In the genomic region with DNA sequence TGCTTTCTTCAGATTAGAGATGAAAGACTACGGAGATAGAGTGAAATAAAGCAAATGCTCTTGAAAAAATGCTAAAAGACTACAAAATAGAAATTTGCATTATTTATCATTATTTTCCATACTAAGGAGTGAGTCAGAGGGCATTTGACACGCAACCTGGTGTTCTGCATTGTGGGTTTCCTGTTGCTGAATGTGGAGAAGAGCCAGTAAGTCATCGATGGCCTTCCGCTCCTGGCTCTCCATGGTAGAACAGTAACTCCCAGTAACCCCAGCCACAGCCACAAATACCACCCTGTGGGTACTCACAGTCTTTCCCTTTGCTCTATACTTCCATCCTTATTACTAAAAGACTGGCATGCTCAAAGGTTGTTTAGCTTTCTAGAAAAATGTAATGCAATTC, we compare ENCODE assay signal across 9 cellular contexts.
A peak's percentile ranks its signal among the peaks of the same experiment; 100 is the strongest.
DNase-seq lines count a peak whose midpoint lies in the region; ATAC-seq, FAIRE-seq and TF ChIP-seq lines count a peak whose summit lies in the region.
"Had no signal": no experiment of that assay in that cellular context is flagged by ENCODE, and none has a peak within 500 bp of the region (broad histone marks: within the 10 kb centered on the region; RNA-seq: fewer than 3 reads in every experiment).

No MANE protein-coding gene starts in this region.

- TF ChIP-seq CTCF in OCI-LY3 (IDR thresholded peaks at IDR 0.05; ENCODE audit: low read depth, low read length): no peak
- TF ChIP-seq CTCF in bronchial epithelial cell (IDR thresholded peaks at IDR 0.05; ENCODE audit: insufficient read depth, low read length, severe bottlenecking): no peak
- TF ChIP-seq CTCF in thyroid gland (IDR thresholded peaks at IDR 0.05): no peak

- H2AFZ ChIP-seq in OCI-LY3 (ENCODE audit: low read depth, low read length): no peak overlapping the region

- FAIRE-seq in bronchial epithelial cell (lab: Jason Lieb, UNC): no peak
- FAIRE-seq: K562 had no signal

- no peaks in the 10 kb centered on the region for H3K9me3 ChIP-seq in OCI-LY3 (ENCODE audit: insufficient read depth, low read length)
- H3K9me3 ChIP-seq in thyroid gland: no peaks in the 10 kb centered on the region

- 70 to 87% methylated on average over 4 of the region's 4 CpGs for WGBS in thyroid gland, 2 donors

- peak overlapping the region; percentile 53 for H3K4me2 ChIP-seq in OCI-LY3 (ENCODE audit: low read length)

- ATAC-seq in GM18517 (IDR thresholded peaks at IDR 0.05; ENCODE audit: unreplicated experiment) (peak; percentile 82), HG02759 (IDR thresholded peaks at IDR 0.05; ENCODE audit: unreplicated experiment) (peak; percentile 91)
- ATAC-seq: K562 had no signal

- H3K79me2 ChIP-seq in OCI-LY3 (ENCODE audit: low read length): no peaks in the 10 kb centered on the region

- H3K27ac ChIP-seq in OCI-LY3 (ENCODE audit: low read length) (no peak overlapping the region), thyroid gland (no peak overlapping the region)

- H3K4me1 ChIP-seq in OCI-LY3 (ENCODE audit: low read length): peaks cover 17% of the 10 kb centered on the region
- H3K4me1 ChIP-seq in thyroid gland: no peaks in the 10 kb centered on the region

- intact Hi-C loops in thyroid gland (cut with DNase I): no loop called here

- H3K36me3 ChIP-seq in OCI-LY3 (replicated peaks; ENCODE audit: low read depth, low read length) (no peaks in the 10 kb centered on the region), bronchial epithelial cell (ENCODE audit: control insufficient read depth, insufficient read depth, low read length) (no peaks in the 10 kb centered on the region), thyroid gland (no peaks in the 10 kb centered on the region)

- no peaks in the 10 kb centered on the region for H4K20me1 ChIP-seq in OCI-LY3 (ENCODE audit: insufficient read depth, low read length)

- H3K4me3 ChIP-seq in OCI-LY3 (ENCODE audit: low read length) (peak overlapping the region; percentile 57), bronchial epithelial cell (ENCODE audit: low read depth, low read length) (no peak overlapping the region), thyroid gland (replicated peaks in 1 of 3) (no peak overlapping the region)
- H3K4me3 ChIP-seq: K562 had no signal

- DNase-seq in bronchial epithelial cell (ENCODE audit: low read depth) (peak; percentile 48), nucleus accumbens (lab: John Stamatoyannopoulos, UW) (no peak), thyroid gland (no peak), D341Med (ENCODE audit: low spot score) (no peak)
- DNase-seq in stimulated activated CD8-positive, alpha-beta memory T cell treated with anti-CD3 and anti-CD28 coated beads, Interleukin-7, amount 100 ng/mL, for 48 hours (ENCODE audit: extremely low read depth in 1 of 2, low read depth in 1 of 2): peak; percentile 25 to 38

- no peak overlapping the region for H3K9ac ChIP-seq in OCI-LY3 (ENCODE audit: low read length)

- H3K27me3 ChIP-seq in OCI-LY3 (ENCODE audit: low read depth, low read length) (no peaks in the 10 kb centered on the region), bronchial epithelial cell (ENCODE audit: control insufficient read depth, insufficient read depth, low read length) (no peaks in the 10 kb centered on the region), thyroid gland (no peaks in the 10 kb centered on the region)

- TF ChIP-seq POLR2A in thyroid gland (IDR thresholded peaks at IDR 0.05): no peak

Comparison
In these comparisons a context has a peak if more than half of its experiments do, and no peak if none do; other contexts are left out.
1. DNase-seq: peak in bronchial epithelial cell (single experiment) and stimulated activated CD8-positive, alpha-beta memory T cell treated with anti-CD3 and anti-CD28 coated beads, Interleukin-7, amount 100 ng/mL, for 48 hours (2 of 2); none in nucleus accumbens (0 of 56), thyroid gland (0 of 2) and D341Med (single experiment).